In the genomic region with DNA sequence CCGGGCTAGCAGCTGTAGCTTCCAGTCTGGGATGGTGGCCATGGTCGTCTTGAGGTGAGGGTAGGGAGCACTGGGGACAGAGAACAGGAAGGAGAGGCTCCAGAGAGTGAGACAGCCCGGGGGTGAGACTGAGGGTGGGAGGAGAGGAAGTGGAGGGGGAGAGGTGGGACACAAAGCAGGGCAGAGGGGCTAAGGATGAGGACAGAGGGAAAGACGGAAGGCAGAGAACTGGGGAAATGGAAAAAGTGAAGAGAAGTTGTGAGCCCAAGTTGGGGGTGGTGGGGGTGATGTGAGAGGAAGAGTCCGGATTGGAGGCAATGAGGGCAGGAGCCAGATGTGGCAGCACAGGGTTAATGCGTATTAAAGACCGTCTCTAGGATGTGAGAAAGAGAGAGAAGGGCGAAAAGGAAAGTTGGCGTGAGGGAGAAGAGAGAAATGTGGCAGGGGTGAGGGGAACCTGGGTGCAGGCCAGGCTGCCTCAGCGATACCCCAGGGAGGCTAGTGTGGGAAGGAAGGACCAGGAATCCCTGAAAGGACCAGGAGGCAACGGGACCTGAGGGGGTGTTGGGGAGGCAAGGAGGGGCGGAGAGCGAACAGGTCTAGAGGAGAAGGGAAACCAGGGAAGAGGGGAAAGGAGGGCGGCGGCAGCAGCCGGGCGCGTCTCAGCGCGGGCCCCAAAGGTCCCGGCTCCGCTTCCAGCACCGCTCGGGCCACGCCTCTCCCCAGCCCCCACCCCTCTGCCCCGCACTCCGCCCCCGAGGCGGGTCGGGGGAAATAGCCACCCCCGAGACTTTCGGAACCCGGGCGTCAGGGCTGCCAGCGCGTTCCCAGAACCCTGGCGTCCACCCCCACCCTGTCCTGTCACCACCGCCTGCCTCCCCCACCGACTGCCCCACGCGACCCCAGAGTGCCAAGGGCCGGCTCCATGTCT, we compare ENCODE assay signal across 8 cellular contexts.
DNase-seq lines count a peak whose midpoint lies in the region; ATAC-seq and TF ChIP-seq lines count a peak whose summit lies in the region.

TSS of gene PPP1R18 (minus strand) at position 669 of the 931 bp plus-strand sequence. CDS start at position 42, 627 bp downstream.

- H3K27me3 ChIP-seq in muscle layer of duodenum (ENCODE audit: low read depth, low read length), result no peaks in the 10 kb centered on the region

- H3K36me3 ChIP-seq in muscle layer of duodenum (ENCODE audit: control insufficient read depth in 1 of 2, insufficient read depth in 2 of 2, low read length in 2 of 2), result peaks cover 0 to 6% of the 10 kb centered on the region in 2 donors

- H3K4me1 ChIP-seq in muscle layer of duodenum (ENCODE audit: control insufficient read depth in 1 of 2, insufficient read depth in 2 of 2, low read length in 2 of 2), result peaks cover 24 to 39% of the 10 kb centered on the region in 2 donors

- TF ChIP-seq CTCF in AG04449 (IDR thresholded peaks at IDR 0.05; ENCODE audit: insufficient read depth, low read length, missing control alignments), result no peak

- peak within 1 kb of the TSS; percentile 89 for H3K4me3 ChIP-seq in AG04449 (ENCODE audit: low read depth, low read length)
- H3K4me3 ChIP-seq in muscle layer of duodenum (ENCODE audit: low read depth in 1 of 2, low read length in 2 of 2), result peak within 1 kb of the TSS; percentile 88 to 97

- ATAC-seq in GM19324 (IDR thresholded peaks at IDR 0.05; ENCODE audit: low FRiP score, unreplicated experiment) (peak; percentile 30), HG02870 (IDR thresholded peaks at IDR 0.05; ENCODE audit: unreplicated experiment) (no peak)

- POLR2A ChIA-PET in AG04449 (lab: Yijun Ruan, JAX), result interaction anchor here (2.5 kb wide), 1 partner anchor 36 kb away, joined by 15 read pairs; no protein-coding TSS in a partner anchor

- CTCF ChIA-PET in AG04449 (lab: Yijun Ruan, JAX), result interaction anchor here (0.8 to 17.5 kb wide), 4 partner anchors 14 to 196 kb away, joined by 3 to 504 read pairs (median 7); partner anchors contain the start of genes DHX16, MDC1 and TUBB

- H3K9me3 ChIP-seq in muscle layer of duodenum (ENCODE audit: control insufficient read depth in 1 of 2, low read length in 2 of 2), result no peaks in the 10 kb centered on the region

- H3K27ac ChIP-seq in epithelial cell of prostate, result peak within 1 kb of the TSS; percentile 98
- peak within 1 kb of the TSS; percentile 97 for H3K27ac ChIP-seq in muscle layer of duodenum (ENCODE audit: low read length)

- no peak for DNase-seq in AG04449 (ENCODE audit: low read depth, low spot score)
- peak; percentile 42 for DNase-seq in NOMO-1 treated with DMSO at 0.1 percent for 48 hours (lab: John Stamatoyannopoulos, UW; ENCODE audit: unreplicated experiment)
- peak; percentile 84 for DNase-seq in activated T-cell treated with anti-CD3 and anti-CD28 coated beads for 24 hours (ENCODE audit: low read depth)
- no peak for DNase-seq in epithelial cell of prostate (ENCODE audit: low read depth, low spot score)
- DNase-seq in stimulated activated CD8-positive, alpha-beta memory T cell treated with anti-CD3 and anti-CD28 coated beads, Interleukin-7, amount 100 ng/mL, for 1 hour (ENCODE audit: low read depth in 2 of 2), result peak; percentile 69 to 76

Comparison
In these comparisons a context has a peak if more than half of its experiments do, and no peak if none do; other contexts are left out.
1. DNase-seq: peak in NOMO-1 treated with DMSO at 0.1 percent for 48 hours (single experiment), activated T-cell treated with anti-CD3 and anti-CD28 coated beads for 24 hours (single experiment) and stimulated activated CD8-positive, alpha-beta memory T cell treated with anti-CD3 and anti-CD28 coated beads, Interleukin-7, amount 100 ng/mL, for 1 hour (2 of 2); none in AG04449 (single experiment) and epithelial cell of prostate (single experiment).